18 cellular contexts compared by ENCODE assay signal in genomic region chr3:55792010-55792409, GRCh38.
DNase-seq lines count a peak whose midpoint lies in the region; ATAC-seq and TF ChIP-seq lines count a peak whose summit lies in the region.
"Had no signal": no experiment of that assay in that cellular context is flagged by ENCODE, and none has a peak within 500 bp of the region (broad histone marks: within the 10 kb centered on the region; RNA-seq: fewer than 3 reads in every experiment).

No MANE protein-coding gene starts in this region.

- no peak overlapping the region for H3K4ac ChIP-seq in mesendoderm (ENCODE audit: low read depth, low read length)

- H3K79me2 ChIP-seq in mesendoderm (ENCODE audit: control insufficient read depth, insufficient read depth, low read length), result no peaks in the 10 kb centered on the region

- no peak overlapping the region for H4K8ac ChIP-seq in mesendoderm (ENCODE audit: low read depth, low read length)

- H2BK5ac ChIP-seq in mesendoderm (ENCODE audit: low read length), result no peak overlapping the region

- no peak overlapping the region for H3K23ac ChIP-seq in mesendoderm (ENCODE audit: low read length)

- H3K9ac ChIP-seq in mesendoderm (ENCODE audit: low read length), result no peak overlapping the region

- no peaks in the 10 kb centered on the region for H3K27me3 ChIP-seq in mesendoderm (ENCODE audit: insufficient read depth, low read length, poor library complexity)
- H3K27me3 ChIP-seq: BE2C, Peyer's patch had no signal

- no peak for TF ChIP-seq CTCF in VCaP (conservative IDR thresholded peaks at IDR 0.05)

- H3K79me1 ChIP-seq in mesendoderm (ENCODE audit: low read length), result no peaks in the 10 kb centered on the region

- H2BK120ac ChIP-seq in mesendoderm (ENCODE audit: low read depth, low read length), result no peak overlapping the region

- peaks cover 13% of the 10 kb centered on the region for H3K4me1 ChIP-seq in mesendoderm (ENCODE audit: control insufficient read depth, low read depth, low read length)
- H3K4me1 ChIP-seq: BE2C, Peyer's patch had no signal

- DNase-seq in NOMO-1 (lab: John Stamatoyannopoulos, UW; ENCODE audit: unreplicated experiment in 2 of 2) (peak; percentile 31 to 63), NOMO-1 treated with dmso at 0.1 percent for 144 hours (lab: John Stamatoyannopoulos, UW; ENCODE audit: unreplicated experiment) (no peak), NCI-H748 treated with DMSO at 0.1 percent for 48 hours (lab: John Stamatoyannopoulos, UW) (peak; percentile 7), mesendoderm (no peak), COLO829 (ENCODE audit: low spot score) (no peak), HCEC 1CT (no peak)
- DNase-seq: BE2C; CD4-positive, CD25-positive, alpha-beta regulatory T cell; DMS153; GF-D8; KG1; NCI-H1694 treated with DMSO at 0.1 percent for 48 hours; NCI-H82; Peyer's patch had no signal

- H3K36me3 ChIP-seq in mesendoderm (ENCODE audit: control insufficient read depth, insufficient read depth, low read length), result no peaks in the 10 kb centered on the region
- H3K36me3 ChIP-seq: BE2C, Peyer's patch had no signal

- no peak for ATAC-seq in HG02973 (IDR thresholded peaks at IDR 0.05; ENCODE audit: unreplicated experiment)
- ATAC-seq: Right ventricle myocardium inferior had no signal

- H3K18ac ChIP-seq in mesendoderm (ENCODE audit: low read length), result peak overlapping the region; percentile 2

- H4K5ac ChIP-seq in mesendoderm (ENCODE audit: low read length), result no peak overlapping the region

- H3K27ac ChIP-seq in VCaP (peak overlapping the region; percentile 6; the same call in 1 of the 2 replicates), mesendoderm (ENCODE audit: low read depth, low read length) (no peak overlapping the region)
- H3K27ac ChIP-seq: 22Rv1, Peyer's patch had no signal

- no CpG with 5 or more reads among the region's 1 CpG for WGBS in mesendoderm (ENCODE audit: extremely low coverage, insufficient coverage, low lambda C conversion rate)

- no peak overlapping the region for H2AK5ac ChIP-seq in mesendoderm (ENCODE audit: low read length)

- no peak overlapping the region for H3K4me3 ChIP-seq in mesendoderm (ENCODE audit: low read length)
- H3K4me3 ChIP-seq: Peyer's patch had no signal

- H3K56ac ChIP-seq in mesendoderm (ENCODE audit: low read length), result no peak overlapping the region

- no peak overlapping the region for H2BK15ac ChIP-seq in mesendoderm (replicated peaks; ENCODE audit: low read depth)

- no peak overlapping the region for H3K4me2 ChIP-seq in mesendoderm (ENCODE audit: low read length)

Comparison
In these comparisons a context has a peak if more than half of its experiments do, and no peak if none do; other contexts are left out.
1. DNase-seq: peak in NOMO-1 (2 of 2) and NCI-H748 treated with DMSO at 0.1 percent for 48 hours (single experiment); none in NOMO-1 treated with dmso at 0.1 percent for 144 hours (single experiment), mesendoderm (single experiment), COLO829 (single experiment) and HCEC 1CT (single experiment).